In genomic region chr17:34637041-34637547, GRCh38 we compare ENCODE assay signal across 22 cellular contexts. TPM values are rescaled to one million over a fixed set of nuclear protein-coding genes. Genes with fewer than 3 reads are reported as not detected.
A peak's percentile ranks its signal among the peaks of the same experiment; 100 is the strongest.
DNase-seq lines count a peak whose midpoint lies in the region; ATAC-seq and TF ChIP-seq lines count a peak whose summit lies in the region.
"Had no signal": no experiment of that assay in that cellular context is flagged by ENCODE, and none has a peak within 500 bp of the region (broad histone marks: within the 10 kb centered on the region; RNA-seq: fewer than 3 reads in every experiment).

No MANE protein-coding gene starts in this region.

- no peak for TF ChIP-seq EP300 in transverse colon (IDR thresholded peaks at IDR 0.05; ENCODE audit: low read depth)

- H3K27me3 ChIP-seq in DND-41 (ENCODE audit: insufficient read depth, low read length, poor library complexity) (peaks cover 33% of the 10 kb centered on the region), neuronal stem cell (ENCODE audit: control insufficient read depth in 3 of 3, insufficient read depth in 3 of 3, low read depth in 1 of 3, low read length in 3 of 3) (peaks cover 0 to 11% (median 2%) of the 10 kb centered on the region in 3 experiments), transverse colon (peaks cover 41% of the 10 kb centered on the region)
- H3K27me3 ChIP-seq: ovary had no signal

- no peak overlapping the region for H2BK12ac ChIP-seq in neuronal stem cell (ENCODE audit: low read length)

- H3K27ac ChIP-seq in DND-41 (ENCODE audit: low read length) (no peak overlapping the region), neuronal stem cell (replicated peaks; ENCODE audit: low read length) (no peak overlapping the region), transverse colon (no peak overlapping the region)
- H3K27ac ChIP-seq: 22Rv1, ovary, right lobe of liver had no signal

- ATAC-seq in activated CD4-positive, alpha-beta T cell treated with anti-CD3 and anti-CD28 coated beads for 36 hours: no peak
- ATAC-seq in DND-41 (ENCODE audit: insufficient read depth, low read depth): no peak; the same call in 2 of the 3 replicates
- ATAC-seq in central memory CD8-positive, alpha-beta T cell (replicated peaks; ENCODE audit: extremely low read depth, poor library complexity, severe bottlenecking): no peak

- intact Hi-C loops in activated CD4-positive, alpha-beta T cell treated with anti-CD3 and anti-CD28 coated beads for 36 hours (cut with DNase I, micrococcal nuclease): loop anchor here in 1 of 2 experiments (5.0 kb wide), 1 partner anchor 200 kb away; no protein-coding TSS in a partner anchor
- intact Hi-C loops in transverse colon (cut with DNase I; ENCODE audit: low total_unique reads): no loop called here

- peak overlapping the region; percentile 56 for H3K4me3 Mint-ChIP-seq in activated CD4-positive, alpha-beta T cell treated with anti-CD3 and anti-CD28 coated beads for 36 hours
- peak overlapping the region; percentile 83 for H3K4me3 Mint-ChIP-seq in central memory CD8-positive, alpha-beta T cell
- H3K4me3 Mint-ChIP-seq: brain, endodermal cell had no signal

- H4K91ac ChIP-seq in neuronal stem cell (ENCODE audit: low read depth, low read length, poor library complexity): no peak overlapping the region

- CTCF ChIA-PET in activated CD4-positive, alpha-beta T cell treated with anti-CD3 and anti-CD28 coated beads for 36 hours (lab: Charles Lee): interaction anchor here (0.6 to 2.7 kb wide), 12 partner anchors 9 to 437 kb away, joined by 3 to 25 read pairs (median 7); no protein-coding TSS in a partner anchor

- POLR2A ChIA-PET in activated CD4-positive, alpha-beta T cell treated with anti-CD3 and anti-CD28 coated beads for 36 hours (lab: Charles Lee): interaction anchor here (0.6 to 1.0 kb wide), 2 partner anchors 342 to 482 kb away, joined by 3 to 8 read pairs; no protein-coding TSS in a partner anchor

- no peak for TF ChIP-seq POLR2A in transverse colon (IDR thresholded peaks at IDR 0.05)

- peak overlapping the region; percentile 12; the same call in 1 of the 2 replicates for H2AFZ ChIP-seq in DND-41 (ENCODE audit: low read depth, low read length)
- no peak overlapping the region for H2AFZ ChIP-seq in neuronal stem cell (ENCODE audit: low read length)

- no peak overlapping the region for H2BK120ac ChIP-seq in neuronal stem cell (ENCODE audit: low read depth, low read length)

- no CpG with 5 or more reads among the region's 20 CpGs for WGBS in neuronal stem cell (ENCODE audit: extremely low coverage in 2 of 2, insufficient read length in 2 of 2, insufficient replicate concordance in 1 of 2), 2 donors
- WGBS in transverse colon (ENCODE audit: low coverage in 1 of 2), 2 donors: 20 to 60% methylated on average over 1 to 19 of the region's 20 CpGs

- H3K4me1 Mint-ChIP-seq in activated CD4-positive, alpha-beta T cell treated with anti-CD3 and anti-CD28 coated beads for 36 hours: peaks cover 4% of the 10 kb centered on the region
- H3K4me1 Mint-ChIP-seq in central memory CD8-positive, alpha-beta T cell: no peaks in the 10 kb centered on the region

- H3K4me1 ChIP-seq in DND-41 (ENCODE audit: insufficient read depth, low read length): peaks cover 20% of the 10 kb centered on the region
- peaks cover 0 to 8% of the 10 kb centered on the region in 2 donors for H3K4me1 ChIP-seq in neuronal stem cell (ENCODE audit: control insufficient read depth in 2 of 2, insufficient read depth in 1 of 2, low read depth in 1 of 2, low read length in 2 of 2)
- H3K4me1 ChIP-seq in transverse colon: peaks cover 0 to 7% (median 3%) of the 10 kb centered on the region in 4 donors

- H2BK15ac ChIP-seq in neuronal stem cell (ENCODE audit: low read length): peak overlapping the region; percentile 56

- no peak overlapping the region for H2AK5ac ChIP-seq in neuronal stem cell (ENCODE audit: low read depth, low read length)

- no peaks in the 10 kb centered on the region for H3K36me3 ChIP-seq in DND-41 (ENCODE audit: insufficient read depth, low read length)
- H3K36me3 ChIP-seq in neuronal stem cell (replicated peaks in 1 of 2; ENCODE audit: control insufficient read depth in 2 of 2, insufficient read depth in 2 of 2, low read length in 2 of 2): no peaks in the 10 kb centered on the region
- H3K36me3 ChIP-seq in transverse colon: no peaks in the 10 kb centered on the region
- H3K36me3 ChIP-seq: ovary, right lobe of liver, WERI-Rb-1 had no signal

- H4K20me1 ChIP-seq in DND-41 (ENCODE audit: insufficient read depth, low read length): no peaks in the 10 kb centered on the region

- H3K9ac ChIP-seq in DND-41 (ENCODE audit: low read depth, low read length) (peak overlapping the region; percentile 45), neuronal stem cell (ENCODE audit: low read depth, low read length, poor library complexity) (peak overlapping the region; percentile 60)

- H3K23ac ChIP-seq in neuronal stem cell (ENCODE audit: low read depth, low read length, poor library complexity): no peak overlapping the region

- H3K27ac Mint-ChIP-seq in activated CD4-positive, alpha-beta T cell treated with anti-CD3 and anti-CD28 coated beads for 36 hours: no peak overlapping the region
- no peak overlapping the region for H3K27ac Mint-ChIP-seq in central memory CD8-positive, alpha-beta T cell (ENCODE audit: low read depth)
- H3K27ac Mint-ChIP-seq: brain, endodermal cell had no signal

- DNase-seq in activated CD4-positive, alpha-beta T cell treated with anti-CD3 and anti-CD28 coated beads for 36 hours: no peak
- DNase-seq in activated CD4-positive, alpha-beta T cell treated with anti-CD3 and anti-CD28 coated beads for 1 hour: no peak
- DNase-seq in DND-41 (no peak), neuronal stem cell (ENCODE audit: low spot score) (no peak), transverse colon (no peak), Ammon's horn (ENCODE audit: low spot score) (no peak)
- no peak for DNase-seq in central memory CD8-positive, alpha-beta T cell (ENCODE audit: low spot score in 2 of 2)
- DNase-seq in stimulated activated CD4-positive, alpha-beta T cell treated with anti-CD3 and anti-CD28 coated beads, Interleukin-12 subunit alpha, Interleukin-12 subunit beta, amount 100 ng/mL, for 4 hours: no peak
- DNase-seq: activated CD4-positive, alpha-beta T cell treated with anti-CD3 and anti-CD28 coated beads, Interleukin-2, amount 50 U/mL, for 4 hours; endodermal cell; KBM-7; mammary epithelial cell; NCI-H146; NCI-H2171; NCI-H526 treated with DMSO at 0.1 percent for 48 hours; ovary; WERI-Rb-1 had no signal

- no peaks in the 10 kb centered on the region for H3K36me3 Mint-ChIP-seq in activated CD4-positive, alpha-beta T cell treated with anti-CD3 and anti-CD28 coated beads for 36 hours (ENCODE audit: low read depth)
- H3K36me3 Mint-ChIP-seq in central memory CD8-positive, alpha-beta T cell (ENCODE audit: insufficient read depth): peaks cover 1% of the 10 kb centered on the region
- H3K36me3 Mint-ChIP-seq: brain had no signal

- H3K79me1 ChIP-seq in neuronal stem cell (ENCODE audit: low read depth, low read length): no peaks in the 10 kb centered on the region

- no peak for TF ChIP-seq CTCF in DND-41 (IDR thresholded peaks at IDR 0.05; ENCODE audit: borderline replicate concordance, extremely low read depth, low read length, poor library complexity, severe bottlenecking)
- no peak for TF ChIP-seq CTCF in transverse colon (IDR thresholded peaks at IDR 0.05)

- no peak overlapping the region for H3K18ac ChIP-seq in neuronal stem cell (ENCODE audit: low read length)

- H3K9me3 ChIP-seq in DND-41 (ENCODE audit: insufficient read depth, low read length, severe bottlenecking) (no peaks in the 10 kb centered on the region), neuronal stem cell (replicated peaks in 1 of 2; ENCODE audit: control insufficient read depth in 2 of 2, insufficient read depth in 1 of 2, low read depth in 1 of 2, low read length in 2 of 2) (no peaks in the 10 kb centered on the region), transverse colon (no peaks in the 10 kb centered on the region)
- H3K9me3 ChIP-seq: ovary, right lobe of liver had no signal

- no peak overlapping the region for H3K4ac ChIP-seq in neuronal stem cell (ENCODE audit: low read length)

- H2BK5ac ChIP-seq in neuronal stem cell (ENCODE audit: low read length): no peak overlapping the region

- no peak overlapping the region for H4K8ac ChIP-seq in neuronal stem cell (ENCODE audit: low read depth, low read length)

- no peaks in the 10 kb centered on the region for H3K9me3 Mint-ChIP-seq in activated CD4-positive, alpha-beta T cell treated with anti-CD3 and anti-CD28 coated beads for 36 hours (ENCODE audit: low read depth)
- H3K9me3 Mint-ChIP-seq in central memory CD8-positive, alpha-beta T cell: no peaks in the 10 kb centered on the region
- H3K9me3 Mint-ChIP-seq: brain, endodermal cell had no signal

- in situ Hi-C loops in transverse colon (cut with MboI; ENCODE audit: low pct_ligation_motif_present in 1 of 4, low pct_unique_long_range_greater_than_20kb in 1 of 4, low sequenced_read_pairs in 3 of 4): loop anchor here in 3 of 4 donors (5.0 to 25.0 kb wide), 3 partner anchors 212 to 225 kb away; no protein-coding TSS in a partner anchor

- peaks cover 2% of the 10 kb centered on the region for H3K27me3 Mint-ChIP-seq in activated CD4-positive, alpha-beta T cell treated with anti-CD3 and anti-CD28 coated beads for 36 hours
- H3K27me3 Mint-ChIP-seq in central memory CD8-positive, alpha-beta T cell: peaks cover 44% of the 10 kb centered on the region

- H3K79me2 ChIP-seq in DND-41 (ENCODE audit: insufficient read depth, low read length): no peaks in the 10 kb centered on the region

- peak overlapping the region in 1 of 2 experiments; percentile 27; a peak in 1 of 4 replicates for H3K4me3 ChIP-seq in DND-41 (ENCODE audit: low read depth in 1 of 2, low read length in 2 of 2)
- H3K4me3 ChIP-seq in neuronal stem cell (ENCODE audit: low read length in 2 of 2): no peak overlapping the region
- peak overlapping the region in 1 of 4 donors; percentile 39 for H3K4me3 ChIP-seq in transverse colon

- H3K4me2 ChIP-seq in DND-41 (ENCODE audit: insufficient read depth, low read length) (peak overlapping the region; percentile 67), neuronal stem cell (ENCODE audit: insufficient read depth, low read length, poor library complexity, severe bottlenecking) (no peak overlapping the region)

- H3K14ac ChIP-seq in neuronal stem cell (ENCODE audit: low read length): no peak overlapping the region

RNA-seq across cellular contexts. Expression of gene TMEM132E, which starts 57.7 kb away (rescaled TPM):
- not detected for total RNA-seq in activated CD4-positive, alpha-beta T cell treated with anti-CD3 and anti-CD28 coated beads for 36 hours
- polyA plus RNA-seq in neuronal stem cell (2013, experiment 1 of 2): 0.29 TPM
- 0.25 TPM for polyA plus RNA-seq in neuronal stem cell (2013, experiment 2 of 2)
- not detected for total RNA-seq in transverse colon
- total RNA-seq: mammary epithelial cell, RPMI7951, SK-MEL-5 had no signal
- polyA plus RNA-seq: mammary epithelial cell had no signal
